Comparison of ENCODE assay signal across 21 cellular contexts in genomic region chr5:6637590-6637989, GRCh38. TPM values are rescaled to one million over a fixed set of nuclear protein-coding genes. Genes with fewer than 3 reads are reported as not detected.
DNase-seq lines count a peak whose midpoint lies in the region; ATAC-seq and TF ChIP-seq lines count a peak whose summit lies in the region.
"Had no signal": no experiment of that assay in that cellular context is flagged by ENCODE, and none has a peak within 500 bp of the region (broad histone marks: within the 10 kb centered on the region; RNA-seq: fewer than 3 reads in every experiment).

No MANE protein-coding gene starts in this region.

- peak overlapping the region; percentile 3 for H3K4me3 Mint-ChIP-seq in nephron progenitor cell
- H3K4me3 Mint-ChIP-seq in stimulated activated naive CD8-positive, alpha-beta T cell treated with anti-CD3 and anti-CD28 coated beads, Interleukin-15, amount 100 ng/mL, for 72 hours, result no peak overlapping the region
- H3K4me3 Mint-ChIP-seq: B cell had no signal

- TF ChIP-seq CTCF in nephron progenitor cell (IDR thresholded peaks at IDR 0.05), result no peak

- DNase-seq in NCI-H82 (lab: John Stamatoyannopoulos, UW) (peak; percentile 18), NCI-H82 treated with DMSO at 0.1 percent for 48 hours (lab: John Stamatoyannopoulos, UW; ENCODE audit: unreplicated experiment) (no peak), nephron progenitor cell (no peak), KBM-7 (no peak), substantia nigra (lab: John Stamatoyannopoulos, UW) (no peak)
- no peak for DNase-seq in stimulated activated naive CD8-positive, alpha-beta T cell treated with anti-CD3 and anti-CD28 coated beads, Interleukin-15, amount 100 ng/mL, for 72 hours
- DNase-seq: Calu3, NCI-H1417 treated with DMSO at 0.1 percent for 48 hours, NCI-H2029, NCI-H2171, NCI-H446, NCI-H69, OCI-M1, RPMI8226 had no signal

- no peaks in the 10 kb centered on the region for H3K9me3 ChIP-seq in esophagus (ENCODE audit: control insufficient read depth in 2 of 2, insufficient read depth in 1 of 2, low read depth in 1 of 2, low read length in 1 of 2)

- no peaks in the 10 kb centered on the region for H3K36me3 Mint-ChIP-seq in nephron progenitor cell (ENCODE audit: low read depth)

- H3K9me3 Mint-ChIP-seq in nephron progenitor cell, result no peaks in the 10 kb centered on the region
- H3K9me3 Mint-ChIP-seq in stimulated activated naive CD8-positive, alpha-beta T cell treated with anti-CD3 and anti-CD28 coated beads, Interleukin-15, amount 100 ng/mL, for 72 hours, result no peaks in the 10 kb centered on the region
- H3K9me3 Mint-ChIP-seq: CD4-positive, alpha-beta memory T cell had no signal

- peak overlapping the region; percentile 64 for H3K27ac Mint-ChIP-seq in nephron progenitor cell
- H3K27ac Mint-ChIP-seq in stimulated activated naive CD8-positive, alpha-beta T cell treated with anti-CD3 and anti-CD28 coated beads, Interleukin-15, amount 100 ng/mL, for 72 hours, result no peak overlapping the region
- H3K27ac Mint-ChIP-seq: B cell; CD4-positive, alpha-beta memory T cell had no signal

- H3K4me3 ChIP-seq in esophagus (ENCODE audit: low read depth in 1 of 2, low read length in 2 of 2), result no peak overlapping the region
- H3K4me3 ChIP-seq: K562 had no signal

- peaks cover 0 to 6% of the 10 kb centered on the region in 2 donors for H3K36me3 ChIP-seq in esophagus (ENCODE audit: control insufficient read depth in 2 of 2, insufficient read depth in 2 of 2, low read length in 1 of 2)

- in situ Hi-C loops in KBM-7 (cut with MboI; ENCODE audit: low pct_unique_long_range_greater_than_20kb, low sequenced_read_pairs), result no loop called here

- no peaks in the 10 kb centered on the region for H3K27me3 Mint-ChIP-seq in nephron progenitor cell (ENCODE audit: low read depth, poor library complexity)
- H3K27me3 Mint-ChIP-seq in stimulated activated naive CD8-positive, alpha-beta T cell treated with anti-CD3 and anti-CD28 coated beads, Interleukin-15, amount 100 ng/mL, for 72 hours, result no peaks in the 10 kb centered on the region
- H3K27me3 Mint-ChIP-seq: B cell; CD4-positive, alpha-beta memory T cell had no signal

- ATAC-seq in stimulated activated naive CD8-positive, alpha-beta T cell treated with anti-CD3 and anti-CD28 coated beads, Interleukin-15, amount 100 ng/mL, for 72 hours, result no peak
- ATAC-seq in HG02885 (IDR thresholded peaks at IDR 0.05; ENCODE audit: poor library complexity, unreplicated experiment), result no peak
- ATAC-seq: HCT116, K562 had no signal

- whole genome bisulfite sequencing in esophagus, 2 donors, result 66 to 77% methylated on average over 6 of the region's 6 CpGs

- H3K27ac ChIP-seq in esophagus (ENCODE audit: low read depth in 2 of 2, low read length in 1 of 2) (peak overlapping the region; percentile 80 to 93), substantia nigra (ENCODE audit: low read depth, low read length, poor library complexity, severe bottlenecking) (no peak overlapping the region)
- H3K27ac ChIP-seq: 22Rv1 had no signal

- H3K4me1 ChIP-seq in esophagus (ENCODE audit: control insufficient read depth in 2 of 2, insufficient read depth in 2 of 2, low read length in 1 of 2), result peaks cover 4 to 14% of the 10 kb centered on the region in 2 donors

- H3K27me3 ChIP-seq in esophagus (ENCODE audit: control insufficient read depth in 1 of 2, insufficient read depth in 2 of 2, low read length in 2 of 2), result no peaks in the 10 kb centered on the region

- H3K4me1 Mint-ChIP-seq in nephron progenitor cell, result peaks cover 30% of the 10 kb centered on the region
- peaks cover 9% of the 10 kb centered on the region for H3K4me1 Mint-ChIP-seq in stimulated activated naive CD8-positive, alpha-beta T cell treated with anti-CD3 and anti-CD28 coated beads, Interleukin-15, amount 100 ng/mL, for 72 hours

RNA-seq across cellular contexts. Expression of gene SRD5A1, which starts 4.3 kb away (rescaled TPM):
- 10 to 100 TPM in 1 of 2 donors, 1 to 10 TPM in 1; 8.5 to 25.6 TPM for polyA plus RNA-seq in esophagus

RNA-seq across cellular contexts. Expression of gene NSUN2, which starts 4.7 kb away (rescaled TPM):
- 10 to 100 TPM; 24.5 to 44.4 TPM for polyA plus RNA-seq in esophagus
